In the genomic region with DNA sequence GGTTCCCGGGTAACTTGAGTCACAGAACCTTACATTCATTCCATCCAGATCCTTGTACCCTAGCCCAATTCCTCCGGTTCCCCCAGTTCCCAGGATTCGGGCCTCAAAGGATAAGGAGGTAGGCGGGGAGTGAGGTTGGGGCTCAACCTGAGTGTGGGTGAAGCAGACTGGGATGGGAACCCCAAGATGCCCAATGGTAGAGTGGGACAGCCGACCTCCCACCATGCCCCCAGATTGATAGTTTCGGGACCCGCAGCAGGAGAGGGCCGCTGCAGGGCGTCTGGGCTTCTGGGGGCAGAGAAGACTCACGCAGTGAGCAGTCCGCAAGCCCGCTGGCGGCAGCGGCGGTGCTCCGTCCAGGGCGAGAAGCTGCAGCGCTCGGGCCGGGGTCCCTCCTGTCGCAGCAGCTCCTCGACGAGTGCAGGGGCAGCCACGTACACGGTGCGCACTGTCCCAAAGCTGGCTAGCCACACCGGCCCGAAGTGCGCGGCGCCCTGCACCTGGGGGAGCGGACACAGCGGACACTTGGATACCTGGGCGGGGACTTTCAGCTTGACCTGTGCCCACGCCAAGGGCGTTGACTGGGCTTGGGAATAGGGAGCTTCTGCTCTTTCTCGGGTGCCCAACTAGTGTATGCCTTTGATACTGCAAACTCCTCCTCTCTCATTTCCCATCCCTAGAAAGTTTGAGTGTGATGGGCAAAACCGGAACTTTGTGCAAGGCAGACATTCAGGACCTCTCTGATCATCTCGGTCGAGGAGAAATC, we compare ENCODE assay signal across 6 cellular contexts. TPM values are rescaled to one million over a fixed set of nuclear protein-coding genes. Genes with fewer than 3 reads are reported as not detected.
DNase-seq lines count a peak whose midpoint lies in the region; ATAC-seq and TF ChIP-seq lines count a peak whose summit lies in the region.

No MANE protein-coding gene starts in this region.

- H3K27me3 ChIP-seq in prostate gland (replicated peaks; ENCODE audit: insufficient read depth): no peaks in the 10 kb centered on the region

- TF ChIP-seq CTCF in progenitor cell of endocrine pancreas (IDR thresholded peaks at IDR 0.05; ENCODE audit: unreplicated experiment) (no peak), OCI-LY7 (conservative IDR thresholded peaks at IDR 0.05; ENCODE audit: low read length) (no peak), prostate gland (IDR thresholded peaks at IDR 0.05) (no peak)

- POLR2A ChIA-PET in OCI-LY7 (lab: Charles Lee): interaction anchor here (0.7 to 1.0 kb wide), 2 partner anchors 16 to 537 kb away, joined by 3 to 4 read pairs; partner anchors contain the start of gene SHMT2

- BruUV-seq in OCI-LY7 (replicated peaks; lab: Mats Ljungman, UMichigan): no TSS peak

- peaks cover 4% of the 10 kb centered on the region; the same call in 1 of the 2 replicates for H3K79me2 ChIP-seq in OCI-LY7 (ENCODE audit: insufficient read depth, low read depth, low read length)

- 6% methylated on average over 40 of the region's 40 CpGs for WGBS in prostate gland

- no peaks in the 10 kb centered on the region for H3K9me2 ChIP-seq in OCI-LY7 (ENCODE audit: insufficient read depth, low read length)

- peaks cover 8% of the 10 kb centered on the region for H3K36me3 Mint-ChIP-seq in central memory CD8-positive, alpha-beta T cell (ENCODE audit: insufficient read depth)
- H3K36me3 Mint-ChIP-seq in progenitor cell of endocrine pancreas (ENCODE audit: insufficient read depth): peaks cover 8% of the 10 kb centered on the region

- H3K9me3 ChIP-seq in OCI-LY7 (ENCODE audit: low read length): no peaks in the 10 kb centered on the region
- no peaks in the 10 kb centered on the region for H3K9me3 ChIP-seq in prostate gland

- peaks cover 39% of the 10 kb centered on the region for H3K27me3 Mint-ChIP-seq in central memory CD8-positive, alpha-beta T cell
- peaks cover 63% of the 10 kb centered on the region for H3K27me3 Mint-ChIP-seq in progenitor cell of endocrine pancreas

- H3K27ac Mint-ChIP-seq in central memory CD8-positive, alpha-beta T cell (ENCODE audit: low read depth): no peak overlapping the region
- H3K27ac Mint-ChIP-seq in progenitor cell of endocrine pancreas: no peak overlapping the region

- H3K4me1 ChIP-seq in OCI-LY7 (ENCODE audit: insufficient read depth, low read length, poor library complexity, severe bottlenecking): peaks cover 12% of the 10 kb centered on the region
- peaks cover 19% of the 10 kb centered on the region for H3K4me1 ChIP-seq in prostate gland (replicated peaks)

- H3K27ac ChIP-seq in OCI-LY7 (ENCODE audit: low read depth, low read length, poor library complexity, severe bottlenecking) (no peak overlapping the region), prostate gland (no peak overlapping the region)

- no peak overlapping the region for H2AFZ ChIP-seq in OCI-LY7 (ENCODE audit: low read length)

- H4K20me1 ChIP-seq in OCI-LY7 (ENCODE audit: insufficient read depth, low read length): no peaks in the 10 kb centered on the region

- H3K4me1 Mint-ChIP-seq in central memory CD8-positive, alpha-beta T cell: peaks cover 22% of the 10 kb centered on the region
- H3K4me1 Mint-ChIP-seq in progenitor cell of endocrine pancreas (ENCODE audit: low read depth): peaks cover 10% of the 10 kb centered on the region

- no peaks in the 10 kb centered on the region for H3K9me3 Mint-ChIP-seq in central memory CD8-positive, alpha-beta T cell
- no peaks in the 10 kb centered on the region for H3K9me3 Mint-ChIP-seq in progenitor cell of endocrine pancreas (ENCODE audit: low read depth)

- peak overlapping the region; percentile 83 for H3K4me3 Mint-ChIP-seq in central memory CD8-positive, alpha-beta T cell
- H3K4me3 Mint-ChIP-seq in progenitor cell of endocrine pancreas (ENCODE audit: low read depth): peak overlapping the region; percentile 52

- H3K36me3 ChIP-seq in OCI-LY7 (ENCODE audit: insufficient read depth, low read length): peaks cover 46% of the 10 kb centered on the region
- no peaks in the 10 kb centered on the region for H3K36me3 ChIP-seq in prostate gland

- ATAC-seq in HG03342 (IDR thresholded peaks at IDR 0.05; ENCODE audit: unreplicated experiment): peak; percentile 4
- peak; percentile 16 for ATAC-seq in central memory CD8-positive, alpha-beta T cell (replicated peaks; ENCODE audit: extremely low read depth, poor library complexity, severe bottlenecking)

- H3K4me3 ChIP-seq in OCI-LY7 (ENCODE audit: low read depth, low read length, poor library complexity, severe bottlenecking) (no peak overlapping the region), prostate gland (peak overlapping the region in 1 of 2 donors; percentile 16)

- no peak for TF ChIP-seq POLR2A in prostate gland (IDR thresholded peaks at IDR 0.05)

- no peak for DNase-seq in central memory CD8-positive, alpha-beta T cell (ENCODE audit: low spot score in 2 of 2)
- no peak for DNase-seq in progenitor cell of endocrine pancreas (ENCODE audit: low spot score, unreplicated experiment)
- DNase-seq in OCI-LY7 (ENCODE audit: low spot score): no peak
- DNase-seq in NOMO-1 treated with DMSO at 0.1 percent for 48 hours (lab: John Stamatoyannopoulos, UW; ENCODE audit: unreplicated experiment): no peak
- DNase-seq in prostate gland (ENCODE audit: low spot score): no peak

- CTCF ChIA-PET in OCI-LY7 (lab: Charles Lee; ENCODE audit: unreplicated experiment): interaction anchor here (1.4 kb wide), 1 partner anchor 10 kb away, joined by 3 read pairs; no protein-coding TSS in a partner anchor

- H3K4me2 ChIP-seq in OCI-LY7 (ENCODE audit: low read length): no peak overlapping the region

- intact Hi-C loops in OCI-LY7 (cut with micrococcal nuclease; ENCODE audit: unreplicated experiment) (no loop called here), prostate gland (cut with DNase I) (no loop called here)

RNA-seq across cellular contexts. Expression of gene CYP27B1, which starts 1.0 kb away (rescaled TPM):
- total RNA-seq in progenitor cell of endocrine pancreas: 2.0 and 2.5 TPM in 2 replicates
- 6.5 and 7.1 TPM in 2 replicates for total RNA-seq in OCI-LY7 (2014; rRNA removed; shearing (Covaris generic))
- 6.6 and 6.9 TPM in 2 replicates for total RNA-seq in OCI-LY7 (2022)
- under 1 TPM; 0.14 to 0.91 TPM for total RNA-seq in prostate gland

RNA-seq across cellular contexts. Expression of gene METTL1, which starts 6.0 kb away (rescaled TPM):
- total RNA-seq in progenitor cell of endocrine pancreas: 23.3 and 27.5 TPM in 2 replicates
- 12.5 and 22.2 TPM in 2 replicates for total RNA-seq in OCI-LY7 (2014; rRNA removed; shearing (Covaris generic))
- 23.6 and 27.0 TPM in 2 replicates for total RNA-seq in OCI-LY7 (2022)
- 10 to 100 TPM in 1 of 2 donors, 1 to 10 TPM in 1; 4.9 to 14.3 TPM for total RNA-seq in prostate gland

RNA-seq across cellular contexts. Expression of gene EEF1AKMT3, which starts 6.5 kb away (rescaled TPM):
- 5.6 and 6.7 TPM in 2 replicates for total RNA-seq in progenitor cell of endocrine pancreas
- 3.4 and 5.3 TPM in 2 replicates for total RNA-seq in OCI-LY7 (2014; rRNA removed; shearing (Covaris generic))
- 6.3 TPM in 2 replicates for total RNA-seq in OCI-LY7 (2022)
- 10 to 100 TPM; 12.1 to 12.6 TPM for total RNA-seq in prostate gland

RNA-seq across cellular contexts. Expression of gene MARCHF9, which starts 11.0 kb away (rescaled TPM):
- total RNA-seq in progenitor cell of endocrine pancreas (33.8 and 34.3 TPM in 2 replicates), OCI-LY7 (2022) (46.2 and 47.7 TPM in 2 replicates), prostate gland (10 to 100 TPM; 11.1 to 13.2 TPM)
- total RNA-seq in OCI-LY7 (2014; rRNA removed; shearing (Covaris generic)): 29.3 and 29.4 TPM in 2 replicates

RNA-seq across cellular contexts. Expression of gene CDK4, which starts 13.8 kb away (rescaled TPM):
- 194 and 208 TPM in 2 replicates for total RNA-seq in progenitor cell of endocrine pancreas
- 272 and 280 TPM in 2 replicates for total RNA-seq in OCI-LY7 (2014; rRNA removed; shearing (Covaris generic))
- total RNA-seq in OCI-LY7 (2022): 172 and 192 TPM in 2 replicates
- total RNA-seq in prostate gland: 100 to 1,000 TPM in 1 of 2 donors, 10 to 100 TPM in 1; 97.5 to 103 TPM
